1 cellular context compared by ENCODE assay signal in genomic region chr5:63963080-63963735, GRCh38.
A peak's percentile ranks its signal among the peaks of the same experiment; 100 is the strongest.
TF ChIP-seq lines count a peak whose summit lies in the region.

No MANE protein-coding gene starts in this region.

TF ChIP-seq in HepG2, 621 proteins besides CTCF, POLR2A, EP300 and RAD21 (continued from another document and continues in another):
- TF ChIP-seq NFAT5 (CRISPR knock-in tag; IDR thresholded peaks at IDR 0.05) (no peak), NR0B2 (CRISPR knock-in tag; IDR thresholded peaks at IDR 0.05) (no peak), ELF3 (CRISPR knock-in tag; IDR thresholded peaks at IDR 0.05) (peak; percentile 43; the same call in 1 of the 2 replicates), PAF1 (CRISPR knock-in tag; IDR thresholded peaks at IDR 0.05) (no peak), CBX1 (IDR thresholded peaks at IDR 0.05; ENCODE audit: low read depth) (no peak), SP5 (CRISPR knock-in tag; IDR thresholded peaks at IDR 0.05; ENCODE audit: borderline replicate concordance, low read depth) (no peak), TFE3 (CRISPR knock-in tag; IDR thresholded peaks at IDR 0.05) (peak; percentile 59; the same call in 1 of the 2 replicates), HNRNPH1 (optimal IDR thresholded peaks at IDR 0.05; ENCODE audit: low read depth, low read length) (no peak), SMYD3 (CRISPR knock-in tag; IDR thresholded peaks at IDR 0.05) (no peak), HIVEP1 (CRISPR knock-in tag; IDR thresholded peaks at IDR 0.05) (no peak), HIC2 (CRISPR knock-in tag; IDR thresholded peaks at IDR 0.05; ENCODE audit: low read depth) (no peak), GMEB2 (CRISPR knock-in tag; IDR thresholded peaks at IDR 0.05; ENCODE audit: low read depth) (no peak), ZNF17 (CRISPR knock-in tag; IDR thresholded peaks at IDR 0.05) (no peak), ZBTB25 (CRISPR knock-in tag; IDR thresholded peaks at IDR 0.05) (peak; percentile 30; the same call in 1 of the 2 replicates), REXO4 (CRISPR knock-in tag; IDR thresholded peaks at IDR 0.05; ENCODE audit: borderline replicate concordance) (no peak), ZNF350 (CRISPR knock-in tag; IDR thresholded peaks at IDR 0.05; ENCODE audit: borderline replicate concordance, low read depth) (no peak), ZFP1 (CRISPR knock-in tag; IDR thresholded peaks at IDR 0.05) (no peak), TOE1 (CRISPR knock-in tag; IDR thresholded peaks at IDR 0.05) (no peak), PHF20 (CRISPR knock-in tag; IDR thresholded peaks at IDR 0.05) (no peak), ZNF331 (CRISPR knock-in tag; IDR thresholded peaks at IDR 0.05) (peak; percentile 81), CCAR2 (optimal IDR thresholded peaks at IDR 0.05; ENCODE audit: low read depth, low read length) (no peak), ZNF883 (CRISPR knock-in tag; IDR thresholded peaks at IDR 0.05; ENCODE audit: not compliant biosample characterization) (no peak), FLYWCH1 (CRISPR knock-in tag; IDR thresholded peaks at IDR 0.05) (no peak), BHLHE40 (IDR thresholded peaks at IDR 0.05; ENCODE audit: low read length) (no peak), ZNF777 (CRISPR knock-in tag; IDR thresholded peaks at IDR 0.05) (0 out of 2 replicates have a peak, but pooled peaks have one; percentile 32), PREB (CRISPR knock-in tag; IDR thresholded peaks at IDR 0.05) (no peak), ZNF264 (CRISPR knock-in tag; IDR thresholded peaks at IDR 0.05) (0 out of 2 replicates have a peak, but pooled peaks have one; percentile 46), ZSCAN12 (CRISPR knock-in tag; IDR thresholded peaks at IDR 0.05) (peak; percentile 79; the same call in 1 of the 2 replicates), ZNF576 (CRISPR knock-in tag; IDR thresholded peaks at IDR 0.05) (peak; percentile 99), MZF1 (CRISPR knock-in tag; IDR thresholded peaks at IDR 0.05; ENCODE audit: borderline replicate concordance) (no peak), SIN3A (IDR thresholded peaks at IDR 0.05; ENCODE audit: borderline replicate concordance, low read depth, low read length) (no peak), ZC3H13 (CRISPR knock-in tag; IDR thresholded peaks at IDR 0.05) (no peak), ZFP36L1 (CRISPR knock-in tag; IDR thresholded peaks at IDR 0.05) (no peak), ZSCAN5A (CRISPR knock-in tag; IDR thresholded peaks at IDR 0.05; ENCODE audit: borderline replicate concordance) (no peak), MIER2 (CRISPR knock-in tag; IDR thresholded peaks at IDR 0.05) (peak; percentile 98), ZNF317 (CRISPR knock-in tag; IDR thresholded peaks at IDR 0.05) (no peak), CCDC6 (CRISPR knock-in tag; IDR thresholded peaks at IDR 0.05) (no peak), ARNT (IDR thresholded peaks at IDR 0.05) (no peak), THRA (CRISPR knock-in tag; IDR thresholded peaks at IDR 0.05; ENCODE audit: borderline replicate concordance) (peak; percentile 65; the same call in 1 of the 2 replicates), EHMT2 (IDR thresholded peaks at IDR 0.05; ENCODE audit: borderline replicate concordance, low read depth, low read length) (peak; percentile 97; the same call in 1 of the 2 replicates), TERF1 (CRISPR knock-in tag; IDR thresholded peaks at IDR 0.05) (no peak), PRPF4 (IDR thresholded peaks at IDR 0.05; ENCODE audit: low read depth, low read length, poor library complexity, severe bottlenecking) (no peak), NCOR1 (IDR thresholded peaks at IDR 0.05; ENCODE audit: borderline replicate concordance, low read length) (no peak), ZNF674 (CRISPR knock-in tag; IDR thresholded peaks at IDR 0.05; ENCODE audit: low read depth) (no peak), ZBTB37 (CRISPR knock-in tag; IDR thresholded peaks at IDR 0.05) (no peak), ZNF607 (CRISPR knock-in tag; IDR thresholded peaks at IDR 0.05; ENCODE audit: borderline replicate concordance) (0 out of 2 replicates have a peak, but pooled peaks have one; percentile 45), ZKSCAN8 (CRISPR knock-in tag; IDR thresholded peaks at IDR 0.05; ENCODE audit: borderline replicate concordance) (no peak)
